ENCODE assay signal across 25 cellular contexts in the genomic region with DNA sequence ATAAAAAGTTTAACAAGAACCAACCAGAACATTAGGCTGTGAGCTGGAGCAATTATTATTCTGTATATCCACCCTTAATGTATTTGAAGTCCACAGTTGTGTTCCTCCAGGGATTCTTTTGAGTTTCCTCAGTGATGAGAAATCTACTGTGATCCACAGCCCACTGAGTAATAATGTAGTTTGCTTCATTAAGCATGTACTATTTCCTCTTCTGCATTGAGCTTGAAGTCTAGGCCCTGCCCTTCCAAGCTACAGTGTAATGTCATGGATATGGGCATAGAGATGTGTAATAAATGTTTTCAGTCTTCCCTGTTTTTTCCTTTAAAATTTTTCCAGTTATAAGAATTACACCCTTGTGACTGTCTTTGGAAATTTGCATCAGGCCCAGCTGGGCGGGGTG. TPM values are rescaled to one million over a fixed set of nuclear protein-coding genes. Genes with fewer than 3 reads are reported as not detected.
DNase-seq lines count a peak whose midpoint lies in the region; ATAC-seq and TF ChIP-seq lines count a peak whose summit lies in the region.
"Had no signal": no experiment of that assay in that cellular context is flagged by ENCODE, and none has a peak within 500 bp of the region (broad histone marks: within the 10 kb centered on the region; RNA-seq: fewer than 3 reads in every experiment).

No MANE protein-coding gene starts in this region.

- H2AK5ac ChIP-seq in IMR-90 (ENCODE audit: low read depth, low read length), result no peak overlapping the region

- POLR2A ChIA-PET in IMR-90 (lab: Charles Lee; ENCODE audit: unreplicated experiment), result interaction anchor here (0.5 kb wide), 1 partner anchor 342 kb away, joined by 10 read pairs; no protein-coding TSS in a partner anchor

- H3K4me1 ChIP-seq in IMR-90 (ENCODE audit: control insufficient read depth, insufficient read depth, low read length) (peaks cover 2% of the 10 kb centered on the region), adrenal gland (replicated peaks in 1 of 2) (peaks cover 0 to 9% of the 10 kb centered on the region in 2 donors)
- H3K4me1 ChIP-seq: A549, BE2C had no signal

- no peak overlapping the region for H3K9ac ChIP-seq in IMR-90 (ENCODE audit: low read depth, low read length)
- H3K9ac ChIP-seq: BLaER1 treated with 17β-estradiol and CSF1 and Interleukin-3, amounts not matched to agents 10 nM and 100 nM had no signal

- H3K36me3 Mint-ChIP-seq in osteocyte (ENCODE audit: unreplicated experiment), result peaks cover 45% of the 10 kb centered on the region

- TF ChIP-seq RAD21 in IMR-90 (IDR thresholded peaks at IDR 0.05; ENCODE audit: low read length), result no peak

- no peak overlapping the region for H3K4me3 Mint-ChIP-seq in osteocyte (ENCODE audit: unreplicated experiment)
- H3K4me3 Mint-ChIP-seq: CD14-positive monocyte; CD4-positive, alpha-beta T cell; CD8-positive, alpha-beta memory T cell; GM23338; H9 had no signal

- no peak overlapping the region for H3K4ac ChIP-seq in IMR-90 (ENCODE audit: low read depth, low read length)

- CTCF ChIA-PET in IMR-90 (lab: Yijun Ruan, JAX), result no interaction called here

- TF ChIP-seq CTCF in IMR-90 (conservative IDR thresholded peaks at IDR 0.05; ENCODE audit: low read depth, low read length), result no peak
- TF ChIP-seq CTCF in osteocyte (IDR thresholded peaks at IDR 0.05), result no peak
- TF ChIP-seq CTCF in adrenal gland (IDR thresholded peaks at IDR 0.05), result no peak

- dilution Hi-C loops in IMR-90 (cut with HindIII; ENCODE audit: low sequenced_read_pairs, unreplicated experiment), result no loop called here

- peaks cover 29% of the 10 kb centered on the region for H3K36me3 ChIP-seq in IMR-90 (ENCODE audit: control insufficient read depth, insufficient read depth, low read length)
- peaks cover 0 to 22% of the 10 kb centered on the region in 2 donors for H3K36me3 ChIP-seq in adrenal gland (replicated peaks in 1 of 2)

- DNase-seq in IMR-90 (no peak), astrocyte of the hippocampus (ENCODE audit: low read depth, low spot score) (peak; percentile 22), kidney glomerular epithelial cell (lab: John Stamatoyannopoulos, UW) (peak; percentile 63), osteocyte (ENCODE audit: extremely low spot score, unreplicated experiment) (no peak), glomerular visceral epithelial cell (ENCODE audit: extremely low spot score) (no peak), adrenal gland (no peak)
- DNase-seq: 8988T; ACHN; AML-193; BE2C; CD4-positive, alpha-beta T cell; CD8-positive, alpha-beta memory T cell; DMS 273 treated with DMSO at 0.1 percent for 48 hours; DMS79; EL; GDM1; H9 had no signal

- H3K23ac ChIP-seq in IMR-90 (ENCODE audit: low read depth, low read length), result no peak overlapping the region

- BruUV-seq in IMR-90 (replicated peaks; lab: Mats Ljungman, UMichigan), result no TSS peak

- no peak for TF ChIP-seq POLR2A in IMR-90 (IDR thresholded peaks at IDR 0.05; ENCODE audit: low read depth, low read length)
- TF ChIP-seq POLR2A in adrenal gland (IDR thresholded peaks at IDR 0.05), result no peak

- H4K91ac ChIP-seq in IMR-90 (ENCODE audit: insufficient read depth, low read depth, low read length), result no peak overlapping the region

- H3K4me1 Mint-ChIP-seq in osteocyte (ENCODE audit: unreplicated experiment), result peaks cover 72% of the 10 kb centered on the region
- H3K4me1 Mint-ChIP-seq: CD14-positive monocyte had no signal

- no peaks in the 10 kb centered on the region; a peak in 1 of 4 replicates for H3K79me1 ChIP-seq in IMR-90 (ENCODE audit: low read depth in 1 of 2, low read length in 2 of 2)

- H2AFZ ChIP-seq in IMR-90 (replicated peaks; ENCODE audit: low read length, poor library complexity), result no peak overlapping the region
- H2AFZ ChIP-seq: GM23338 had no signal

- ATAC-seq in IMR-90 (ENCODE audit: low read depth), result no peak
- no peak for ATAC-seq in HG03571 (IDR thresholded peaks at IDR 0.05; ENCODE audit: unreplicated experiment)
- ATAC-seq: A549, GM12878, GM23338, HCT116 had no signal

- H3K4me2 ChIP-seq in IMR-90 (ENCODE audit: low read depth, low read length), result no peak overlapping the region
- H3K4me2 ChIP-seq: A549; BLaER1 treated with 17β-estradiol and CSF1 and Interleukin-3, amounts not matched to agents 10 nM and 100 nM; GM23338 had no signal

- intact Hi-C loops in IMR-90 (cut with micrococcal nuclease) (no loop called here), adrenal gland (cut with DNase I) (no loop called here)

- no peak overlapping the region for H2BK20ac ChIP-seq in IMR-90 (ENCODE audit: low read depth, low read length)

- H3K4me3 ChIP-seq in IMR-90 (ENCODE audit: insufficient read depth, low read depth, low read length) (no peak overlapping the region), adrenal gland (no peak overlapping the region)
- H3K4me3 ChIP-seq: A549; BLaER1 treated with 17β-estradiol and CSF1 and Interleukin-3, amounts not matched to agents 10 nM and 100 nM; GM12878; GM23338 had no signal

- no peak overlapping the region for H4K5ac ChIP-seq in IMR-90 (ENCODE audit: low read depth, low read length)

- H3K9me1 ChIP-seq in IMR-90 (ENCODE audit: insufficient read depth, low read length), result peaks cover 10% of the 10 kb centered on the region; the same call in 1 of the 2 replicates

- peak overlapping the region; percentile 29 for H3K27ac Mint-ChIP-seq in osteocyte (ENCODE audit: unreplicated experiment)
- H3K27ac Mint-ChIP-seq: CD14-positive monocyte; CD4-positive, alpha-beta T cell; GM23338; H9 had no signal

- in situ Hi-C loops in IMR-90 (cut with MboI; ENCODE audit: low sequenced_read_pairs), result no loop called here

- H3K27ac ChIP-seq in IMR-90 (ENCODE audit: insufficient read depth, low read length), result no peak overlapping the region
- H3K27ac ChIP-seq in adrenal gland, result no peak overlapping the region
- H3K27ac ChIP-seq: A549; BLaER1 treated with 17β-estradiol and CSF1 and Interleukin-3, amounts not matched to agents 10 nM and 100 nM had no signal

- no peaks in the 10 kb centered on the region for H3K27me3 Mint-ChIP-seq in osteocyte (ENCODE audit: unreplicated experiment)
- H3K27me3 Mint-ChIP-seq: CD4-positive, alpha-beta T cell; CD8-positive, alpha-beta memory T cell had no signal

- no peaks in the 10 kb centered on the region for H3K9me3 Mint-ChIP-seq in osteocyte (ENCODE audit: unreplicated experiment)
- H3K9me3 Mint-ChIP-seq: CD14-positive monocyte; CD4-positive, alpha-beta T cell; CD8-positive, alpha-beta memory T cell; GM23338; H9 had no signal

- no peak overlapping the region for H2BK120ac ChIP-seq in IMR-90 (ENCODE audit: low read depth, low read length)

- no peak overlapping the region for H3K56ac ChIP-seq in IMR-90 (ENCODE audit: extremely low read depth, insufficient read depth, low read length)

- H3K18ac ChIP-seq in IMR-90 (ENCODE audit: low read depth, low read length), result no peak overlapping the region

- no peak overlapping the region for H4K8ac ChIP-seq in IMR-90 (ENCODE audit: low read depth in 2 of 2, low read length in 2 of 2)

- H3K9me3 ChIP-seq in IMR-90 (ENCODE audit: control insufficient read depth, insufficient read depth, low read length) (no peaks in the 10 kb centered on the region), adrenal gland (replicated peaks in 1 of 3) (no peaks in the 10 kb centered on the region)
- H3K9me3 ChIP-seq: A549; BE2C; BLaER1 treated with 17β-estradiol and CSF1 and Interleukin-3, amounts not matched to agents 10 nM and 100 nM had no signal

- peak overlapping the region; percentile 63 for H2AK9ac ChIP-seq in IMR-90 (replicated peaks; ENCODE audit: low read depth, low read length, poor library complexity)

- H3K14ac ChIP-seq in IMR-90 (replicated peaks; ENCODE audit: low read depth, low read length), result no peak overlapping the region

- 100% methylated on average over 1 of the region's 1 CpG; no CpG with 5 or more reads in 1 of the 2 experiments for WGBS in IMR-90 (ENCODE audit: extremely low coverage in 2 of 2, insufficient read length in 1 of 2), 2 experiments
- WGBS in adrenal gland, 4 donors, result 98 to 100% (median 100%) methylated on average over 1 of the region's 1 CpG

- no peak overlapping the region for H2BK5ac ChIP-seq in IMR-90 (ENCODE audit: low read depth, low read length, poor library complexity, severe bottlenecking)

- H2BK15ac ChIP-seq in IMR-90 (ENCODE audit: low read depth, low read length), result no peak overlapping the region

- H4K20me1 ChIP-seq in IMR-90 (ENCODE audit: insufficient read depth, low read length), result no peaks in the 10 kb centered on the region

- H3K27me3 ChIP-seq in IMR-90 (ENCODE audit: control insufficient read depth, insufficient read depth, low read length) (no peaks in the 10 kb centered on the region), adrenal gland (no peaks in the 10 kb centered on the region)
- H3K27me3 ChIP-seq: BE2C had no signal

TF ChIP-seq in IMR-90, 13 proteins besides CTCF, POLR2A, EP300 and RAD21:
- TF ChIP-seq RCOR1 (IDR thresholded peaks at IDR 0.05; ENCODE audit: insufficient replicate concordance, low read length) (no peak), MXI1 (IDR thresholded peaks at IDR 0.05; ENCODE audit: borderline replicate concordance, low read depth, low read length) (no peak), BHLHE40 (IDR thresholded peaks at IDR 0.05; ENCODE audit: low read depth, low read length) (no peak), MAZ (IDR thresholded peaks at IDR 0.05; ENCODE audit: borderline replicate concordance, low read depth, low read length) (no peak), NFE2L2 (IDR thresholded peaks at IDR 0.05; ENCODE audit: low read depth, low read length) (no peak), CEBPB (IDR thresholded peaks at IDR 0.05; ENCODE audit: low read depth, low read length) (no peak), USF2 (IDR thresholded peaks at IDR 0.05; ENCODE audit: low read depth, low read length) (no peak), RFX5 (IDR thresholded peaks at IDR 0.05; ENCODE audit: low read depth, low read length) (no peak), CHD1 (IDR thresholded peaks at IDR 0.05; ENCODE audit: low read depth, low read length) (no peak), SMC3 (IDR thresholded peaks at IDR 0.05; ENCODE audit: low read depth, low read length) (no peak), FOS (IDR thresholded peaks at IDR 0.05; ENCODE audit: low read depth, low read length) (no peak), MAFK (IDR thresholded peaks at IDR 0.05; ENCODE audit: low read depth, low read length) (no peak)
TF ChIP-seq in IMR-90: peak in this region for 0.

RNA-seq across cellular contexts. Expression of gene SLC12A3, which starts 36.4 kb away (rescaled TPM):
- not detected in 2 replicates for total RNA-seq in IMR-90 (2012; rRNA removed)
- polyA plus RNA-seq in IMR-90 (2012; rRNA removed), result not detected in 2 replicates
- not detected in 2 replicates for polyA plus RNA-seq in IMR-90 (2012; cell fraction: cytosol; rRNA removed)
- polyA plus RNA-seq in IMR-90 (2012; cell fraction: nucleus; rRNA removed; ENCODE audit: low replicate concordance), result not detected in 2 replicates
- not detected in 2 replicates for total RNA-seq in osteocyte
- total RNA-seq in adrenal gland, result not detected
- polyA plus RNA-seq in adrenal gland, result under 1 TPM in 1 of 3 donors, not detected in 2; 0.03 TPM
- total RNA-seq: CD4-positive, alpha-beta T cell; CD8-positive, alpha-beta memory T cell; GM23338; H4; H9 had no signal
- polyA plus RNA-seq: CD14-positive monocyte; CD8-positive, alpha-beta memory T cell; GM23338 had no signal

Comparison
In these comparisons a context has a peak if more than half of its experiments do, and no peak if none do; other contexts are left out.
1. DNase-seq: peak in astrocyte of the hippocampus (single experiment) and kidney glomerular epithelial cell (single experiment); none in IMR-90 (single experiment), osteocyte (single experiment), glomerular visceral epithelial cell (single experiment) and adrenal gland (0 of 7).